In the genomic region with DNA sequence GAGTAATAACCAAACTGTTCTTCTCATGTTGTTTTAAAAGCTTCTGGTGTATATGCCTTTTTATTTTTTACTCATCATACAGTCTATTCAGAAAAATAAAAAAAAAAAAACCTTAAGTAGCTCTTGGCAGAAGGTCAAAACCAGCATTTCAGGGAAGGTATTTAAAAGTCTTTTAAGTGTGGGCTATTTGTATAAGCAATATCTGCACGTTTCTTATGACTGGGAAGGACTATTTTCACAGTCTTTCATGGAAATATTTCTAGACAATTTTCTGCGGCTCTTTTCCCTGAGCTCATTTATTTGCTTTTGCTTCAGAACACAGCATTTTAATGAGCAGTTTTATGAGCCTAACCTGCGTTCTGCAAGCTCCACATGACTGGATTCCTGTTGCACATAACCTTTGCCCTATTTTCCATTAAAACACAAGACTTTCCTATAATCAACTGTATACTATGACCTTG, we compare ENCODE assay signal across 8 cellular contexts.
DNase-seq lines count a peak whose midpoint lies in the region; ATAC-seq and TF ChIP-seq lines count a peak whose summit lies in the region.

No MANE protein-coding gene starts in this region.

- DNase-seq in CD8-positive, alpha-beta T cell, result no peak
- DNase-seq in NCI-H1092 treated with DMSO at 0.1 percent for 48 hours (lab: John Stamatoyannopoulos, UW) (peak; percentile 77), ascending aorta (ENCODE audit: low spot score in 2 of 2) (no peak), aorta (no peak), mesenteric fat pad (ENCODE audit: low spot score) (no peak)
- no peak for DNase-seq in activated CD8-positive, alpha-beta memory T cell treated with anti-CD3 and anti-CD28 coated beads, Interleukin-2, amount 50 U/mL, for 48 hours

- POLR2A ChIA-PET in CD8-positive, alpha-beta T cell (lab: Charles Lee), result interaction anchor here (2.1 to 3.4 kb wide), 3 partner anchors 20 to 40 kb away, joined by 14 to 21 read pairs (median 14); no protein-coding TSS in a partner anchor

- H3K9me3 ChIP-seq in CD8-positive, alpha-beta T cell (ENCODE audit: low read length), result no peaks in the 10 kb centered on the region
- no peaks in the 10 kb centered on the region for H3K9me3 ChIP-seq in ascending aorta
- no peaks in the 10 kb centered on the region for H3K9me3 ChIP-seq in mesodermal cell (ENCODE audit: control insufficient read depth, low read length)
- H3K9me3 ChIP-seq in aorta (ENCODE audit: control insufficient read depth, low read length), result no peaks in the 10 kb centered on the region

- H3K4me3 Mint-ChIP-seq in CD8-positive, alpha-beta T cell, result peak overlapping the region; percentile 6

- H3K27ac Mint-ChIP-seq in CD8-positive, alpha-beta T cell, result peak overlapping the region; percentile 82

- H3K27me3 ChIP-seq in CD8-positive, alpha-beta T cell (ENCODE audit: insufficient read depth, low read length), result no peaks in the 10 kb centered on the region
- H3K27me3 ChIP-seq in ascending aorta, result no peaks in the 10 kb centered on the region
- H3K27me3 ChIP-seq in aorta (ENCODE audit: control insufficient read depth in 1 of 2, insufficient read depth in 2 of 2, low read length in 1 of 2), result no peaks in the 10 kb centered on the region

- H3K27ac ChIP-seq in CD8-positive, alpha-beta T cell (ENCODE audit: low read depth, low read length), result no peak overlapping the region
- peak overlapping the region; percentile 86 for H3K27ac ChIP-seq in ascending aorta
- H3K27ac ChIP-seq in mesodermal cell (ENCODE audit: low read depth, low read length, severe bottlenecking), result peak overlapping the region; percentile 92
- no peak overlapping the region for H3K27ac ChIP-seq in aorta (ENCODE audit: low read depth in 1 of 2, low read length in 2 of 2)

- no peaks in the 10 kb centered on the region for H3K27me3 Mint-ChIP-seq in CD8-positive, alpha-beta T cell (ENCODE audit: low read depth)

- H3K4me3 ChIP-seq in CD8-positive, alpha-beta T cell (ENCODE audit: low read depth, low read length), result no peak overlapping the region
- peak overlapping the region; percentile 11 to 52 for H3K4me3 ChIP-seq in ascending aorta
- H3K4me3 ChIP-seq in mesodermal cell (ENCODE audit: extremely low read depth, insufficient read depth, low read length, poor library complexity, severe bottlenecking), result no peak overlapping the region
- H3K4me3 ChIP-seq in aorta (ENCODE audit: low read length in 2 of 2), result no peak overlapping the region

- no peaks in the 10 kb centered on the region for H3K36me3 ChIP-seq in CD8-positive, alpha-beta T cell (ENCODE audit: insufficient read depth, low read length)
- no peaks in the 10 kb centered on the region for H3K36me3 ChIP-seq in ascending aorta
- no peaks in the 10 kb centered on the region for H3K36me3 ChIP-seq in mesodermal cell (ENCODE audit: control insufficient read depth, insufficient read depth, low read length)
- H3K36me3 ChIP-seq in aorta (ENCODE audit: control insufficient read depth in 1 of 2, insufficient read depth in 2 of 2, low read length in 1 of 2), result no peaks in the 10 kb centered on the region

- intact Hi-C loops in CD8-positive, alpha-beta T cell (cut with DNase I, micrococcal nuclease), result loop anchor here in 1 of 2 experiments (2.0 kb wide), 1 partner anchor 35 kb away; no protein-coding TSS in a partner anchor
- intact Hi-C loops in ascending aorta (cut with DNase I), result loop anchor here (1.0 to 2.0 kb wide), 3 partner anchors 23 to 40 kb away; no protein-coding TSS in a partner anchor
- intact Hi-C loops in aorta (cut with DNase I), result loop anchor here in 1 of 2 donors (2.0 kb wide), 1 partner anchor 37 kb away; no protein-coding TSS in a partner anchor

- no peaks in the 10 kb centered on the region for H3K36me3 Mint-ChIP-seq in CD8-positive, alpha-beta T cell

- TF ChIP-seq CTCF in CD8-positive, alpha-beta T cell (IDR thresholded peaks at IDR 0.05), result no peak
- TF ChIP-seq CTCF in ascending aorta (IDR thresholded peaks at IDR 0.05), result no peak

- CTCF ChIA-PET in CD8-positive, alpha-beta T cell (lab: Charles Lee), result interaction anchor here (0.6 to 2.1 kb wide), 5 partner anchors 40 to 357 kb away, joined by 3 to 13 read pairs (median 4); no protein-coding TSS in a partner anchor

- H3K4me1 Mint-ChIP-seq in CD8-positive, alpha-beta T cell (ENCODE audit: low read depth), result peaks cover 49% of the 10 kb centered on the region

- H3K4me1 ChIP-seq in CD8-positive, alpha-beta T cell (ENCODE audit: insufficient read depth, low read length), result peaks cover 35% of the 10 kb centered on the region
- H3K4me1 ChIP-seq in ascending aorta (peaks cover 3 to 14% of the 10 kb centered on the region in 2 donors), mesodermal cell (ENCODE audit: control insufficient read depth, insufficient read depth, low read length, poor library complexity, severe bottlenecking) (peaks cover 48% of the 10 kb centered on the region), aorta (ENCODE audit: control insufficient read depth in 1 of 2, insufficient read depth in 2 of 2, low read length in 2 of 2) (peaks cover 0 to 2% of the 10 kb centered on the region in 2 donors)

- no peaks in the 10 kb centered on the region for H3K9me3 Mint-ChIP-seq in CD8-positive, alpha-beta T cell

- WGBS in mesodermal cell (ENCODE audit: insufficient coverage in 2 of 2), 2 experiments, result 64 to 66% methylated on average over 3 of the region's 3 CpGs
- WGBS in aorta, 2 donors, result 2% methylated on average over 3 of the region's 3 CpGs

- no peak for ATAC-seq in CD8-positive, alpha-beta T cell
- ATAC-seq in GM21786 (IDR thresholded peaks at IDR 0.05; ENCODE audit: unreplicated experiment) (no peak), aorta (ENCODE audit: low FRiP score) (no peak)

Comparison
In these comparisons a context has a peak if more than half of its experiments do, and no peak if none do; other contexts are left out.
1. H3K27ac ChIP-seq: peak in ascending aorta (2 of 2) and mesodermal cell (single experiment); none in CD8-positive, alpha-beta T cell (single experiment) and aorta (0 of 2).
2. H3K4me3 ChIP-seq: peak in ascending aorta (2 of 2); none in CD8-positive, alpha-beta T cell (single experiment), mesodermal cell (single experiment) and aorta (0 of 2).